In the genomic region with DNA sequence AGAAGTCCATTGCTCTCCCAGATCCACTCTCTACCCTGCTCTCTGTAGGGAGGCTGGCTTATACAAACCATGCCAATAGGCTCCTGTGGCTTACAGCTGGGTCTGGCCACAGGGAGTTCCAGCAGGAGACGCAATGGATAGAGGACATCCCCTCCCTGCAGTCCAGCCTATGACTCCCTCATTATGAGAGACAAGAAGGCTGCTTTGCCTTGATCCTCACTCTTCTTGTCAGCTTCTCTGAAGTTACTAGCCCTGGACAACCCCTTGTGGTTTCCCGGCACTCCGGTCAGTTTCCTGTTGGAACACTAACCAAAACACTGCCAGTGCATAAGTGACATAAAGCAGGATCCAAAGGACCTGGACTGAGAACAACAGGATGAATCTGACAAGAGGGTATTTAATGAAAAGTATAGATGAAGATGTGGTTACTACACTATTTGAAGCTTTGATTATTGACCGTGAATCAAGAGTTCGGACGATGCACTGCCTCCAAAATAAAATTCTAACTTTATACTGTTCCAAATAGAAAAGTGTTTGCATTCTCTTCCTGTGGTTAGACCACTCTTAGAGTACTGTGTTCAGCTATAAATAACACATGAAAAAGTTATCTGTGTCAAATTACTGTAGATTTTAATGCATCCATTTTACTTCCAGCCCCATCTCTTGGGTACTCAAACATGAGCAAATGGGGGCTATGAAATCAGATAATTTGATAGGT, we compare ENCODE assay signal across 19 cellular contexts. TPM values are rescaled to one million over a fixed set of nuclear protein-coding genes. Genes with fewer than 3 reads are reported as not detected.
DNase-seq lines count a peak whose midpoint lies in the region; ATAC-seq, FAIRE-seq and TF ChIP-seq lines count a peak whose summit lies in the region.
"Had no signal": no experiment of that assay in that cellular context is flagged by ENCODE, and none has a peak within 500 bp of the region (broad histone marks: within the 10 kb centered on the region; RNA-seq: fewer than 3 reads in every experiment).

No MANE protein-coding gene starts in this region.

- H3F3A ChIP-seq in Loucy (ENCODE audit: low read depth), result no peaks in the 10 kb centered on the region

- peaks cover 0 to 23% (median 0%) of the 10 kb centered on the region in 12 donors for H3K4me1 ChIP-seq in heart left ventricle
- H3K4me1 ChIP-seq in Loucy (ENCODE audit: insufficient read depth, low read length, poor library complexity, severe bottlenecking), result peaks cover 26% of the 10 kb centered on the region
- peaks cover 6% of the 10 kb centered on the region for H3K4me1 ChIP-seq in endothelial cell of umbilical vein (ENCODE audit: control insufficient read depth, extremely low read depth, insufficient read depth, low read length)
- peaks cover 5% of the 10 kb centered on the region for H3K4me1 ChIP-seq in skeletal muscle satellite cell (ENCODE audit: control insufficient read depth, insufficient read depth, low read length)
- H3K4me1 ChIP-seq: esophagus muscularis mucosa, pancreas had no signal

- peaks cover 42% of the 10 kb centered on the region for H3K4me1 Mint-ChIP-seq in stimulated activated naive CD8-positive, alpha-beta T cell treated with anti-CD3 and anti-CD28 coated beads, Interleukin-15, amount 100 ng/mL, for 72 hours

- H2AFZ ChIP-seq in Loucy (ENCODE audit: low read length), result 0 out of 2 replicates have a peak overlapping the region, but pooled peaks have one; percentile 0
- peak overlapping the region; percentile 15 for H2AFZ ChIP-seq in endothelial cell of umbilical vein (ENCODE audit: low read depth, low read length)

- TF ChIP-seq POLR2A in heart left ventricle (IDR thresholded peaks at IDR 0.05) (no peak), endothelial cell of umbilical vein (IDR thresholded peaks at IDR 0.05; ENCODE audit: low read depth, low read length) (no peak)

- H3K79me2 ChIP-seq in Loucy (ENCODE audit: insufficient read depth, low read length), result no peaks in the 10 kb centered on the region
- no peaks in the 10 kb centered on the region for H3K79me2 ChIP-seq in endothelial cell of umbilical vein (ENCODE audit: control insufficient read depth, insufficient read depth, low read length)

- FAIRE-seq in endothelial cell of umbilical vein (lab: Jason Lieb, UNC), result peak; percentile 87
- FAIRE-seq: A204.1, colon, pancreas had no signal

- H3K27me3 Mint-ChIP-seq in stimulated activated naive CD8-positive, alpha-beta T cell treated with anti-CD3 and anti-CD28 coated beads, Interleukin-15, amount 100 ng/mL, for 72 hours, result no peaks in the 10 kb centered on the region

- intact Hi-C loops in heart left ventricle (cut with DNase I) (no loop called here), Right ventricle myocardium superior (cut with DNase I) (no loop called here), endothelial cell of umbilical vein (cut with micrococcal nuclease) (no loop called here)

- H3K9me3 Mint-ChIP-seq in stimulated activated naive CD8-positive, alpha-beta T cell treated with anti-CD3 and anti-CD28 coated beads, Interleukin-15, amount 100 ng/mL, for 72 hours, result no peaks in the 10 kb centered on the region

- H3K9me2 ChIP-seq in Loucy (replicated peaks; ENCODE audit: low read depth, low read length), result no peaks in the 10 kb centered on the region

- 44 to 53% (median 51%) methylated on average over 6 of the region's 6 CpGs for WGBS in heart left ventricle, 4 donors

- DNase-seq in heart left ventricle (no peak), Right ventricle myocardium superior (no peak), endothelial cell of umbilical vein (ENCODE audit: low read depth, low spot score) (peak; percentile 64), medulla oblongata (ENCODE audit: extremely low spot score) (no peak)
- DNase-seq in stimulated activated naive CD8-positive, alpha-beta T cell treated with anti-CD3 and anti-CD28 coated beads, Interleukin-15, amount 100 ng/mL, for 72 hours, result no peak
- DNase-seq: activated naive CD4-positive, alpha-beta T cell treated with anti-CD3 and anti-CD28 coated beads, Interleukin-2, amount 50 U/mL, for 16 hours; MG63; mucosa of descending colon; NCI-H2107; pancreas; stimulated activated CD8-positive, alpha-beta memory T cell treated with anti-CD3 and anti-CD28 coated beads, Interleukin-4, amount 100 ng/mL, for 48 hours; WERI-Rb-1 had no signal

- no peak overlapping the region for H3K27ac Mint-ChIP-seq in stimulated activated naive CD8-positive, alpha-beta T cell treated with anti-CD3 and anti-CD28 coated beads, Interleukin-15, amount 100 ng/mL, for 72 hours

- CTCF ChIA-PET in endothelial cell of umbilical vein (lab: Charles Lee), result interaction anchor here (0.9 to 1.5 kb wide), 4 partner anchors 12 to 119 kb away, joined by 3 to 7 read pairs (median 3); no protein-coding TSS in a partner anchor

- H3K9me1 ChIP-seq in endothelial cell of umbilical vein (replicated peaks; ENCODE audit: control insufficient read depth, extremely low read depth, insufficient read depth, low read length), result no peaks in the 10 kb centered on the region

- no peak overlapping the region for H3K4me3 ChIP-seq in heart left ventricle
- peak overlapping the region; percentile 19 for H3K4me3 ChIP-seq in Loucy (ENCODE audit: low read length, poor library complexity, severe bottlenecking)
- H3K4me3 ChIP-seq in endothelial cell of umbilical vein (replicated peaks in 1 of 3; ENCODE audit: insufficient read depth in 1 of 3, low read depth in 1 of 3, low read length in 3 of 3), result no peak overlapping the region
- H3K4me3 ChIP-seq in skeletal muscle satellite cell (ENCODE audit: low read length), result no peak overlapping the region
- H3K4me3 ChIP-seq: esophagus muscularis mucosa, MG63, mucosa of descending colon, pancreas, tibial nerve had no signal

- no peak overlapping the region for H3K9ac ChIP-seq in Loucy (ENCODE audit: low read depth, low read length, poor library complexity, severe bottlenecking)
- H3K9ac ChIP-seq in endothelial cell of umbilical vein (replicated peaks; ENCODE audit: extremely low read depth, insufficient read depth, low read length), result no peak overlapping the region
- H3K9ac ChIP-seq in skeletal muscle satellite cell (ENCODE audit: low read depth, low read length), result no peak overlapping the region

- no peak overlapping the region for H3K4me3 Mint-ChIP-seq in stimulated activated naive CD8-positive, alpha-beta T cell treated with anti-CD3 and anti-CD28 coated beads, Interleukin-15, amount 100 ng/mL, for 72 hours

- H3K4me2 ChIP-seq in Loucy (ENCODE audit: low read depth, low read length, poor library complexity, severe bottlenecking) (peak overlapping the region; percentile 56), endothelial cell of umbilical vein (ENCODE audit: insufficient read depth, low read length) (no peak overlapping the region), skeletal muscle satellite cell (ENCODE audit: low read length) (peak overlapping the region; percentile 10)

- H4K20me1 ChIP-seq in Loucy (ENCODE audit: insufficient read depth, low read length, poor library complexity, severe bottlenecking), result no peaks in the 10 kb centered on the region
- H4K20me1 ChIP-seq in endothelial cell of umbilical vein (replicated peaks; ENCODE audit: control insufficient read depth, extremely low read depth, insufficient read depth, low read length), result no peaks in the 10 kb centered on the region

- H3K9me3 ChIP-seq in heart left ventricle, result no peaks in the 10 kb centered on the region
- 0 out of 2 replicates have a peak, but pooled peaks cover 2% of the 10 kb centered on the region for H3K9me3 ChIP-seq in Loucy (ENCODE audit: insufficient read depth, low read depth, low read length)
- H3K9me3 ChIP-seq in endothelial cell of umbilical vein (replicated peaks; ENCODE audit: control insufficient read depth, insufficient read depth, low read length), result no peaks in the 10 kb centered on the region
- H3K9me3 ChIP-seq in skeletal muscle satellite cell (replicated peaks; ENCODE audit: low read length), result no peaks in the 10 kb centered on the region
- H3K9me3 ChIP-seq: esophagus muscularis mucosa, mucosa of descending colon, pancreas, tibial nerve had no signal

- dilution Hi-C loops in endothelial cell of umbilical vein (cut with MboI; ENCODE audit: extremely low pct_ligation_motif_present, low sequenced_read_pairs), result no loop called here

- BruUV-seq in endothelial cell of umbilical vein (replicated peaks; lab: Mats Ljungman, UMichigan), result no TSS peak

- TF ChIP-seq CTCF in heart left ventricle (IDR thresholded peaks at IDR 0.05), result no peak
- no peak for TF ChIP-seq CTCF in Loucy (conservative IDR thresholded peaks at IDR 0.05; ENCODE audit: low read length)
- TF ChIP-seq CTCF in endothelial cell of umbilical vein (IDR thresholded peaks at IDR 0.05; ENCODE audit: extremely low read depth in 1 of 2, insufficient read depth in 1 of 2, low read depth in 1 of 2, low read length in 2 of 2), result no peak

- POLR2A ChIA-PET in endothelial cell of umbilical vein (lab: Charles Lee), result interaction anchor here (0.6 kb wide), 1 partner anchor 332 kb away, joined by 3 read pairs; no protein-coding TSS in a partner anchor

- H3K36me3 ChIP-seq in heart left ventricle (no peaks in the 10 kb centered on the region), Loucy (ENCODE audit: insufficient read depth, low read length) (no peaks in the 10 kb centered on the region), endothelial cell of umbilical vein (ENCODE audit: control insufficient read depth in 2 of 2, extremely low read depth in 1 of 2, insufficient read depth in 2 of 2, low read length in 2 of 2) (no peaks in the 10 kb centered on the region), skeletal muscle satellite cell (ENCODE audit: insufficient read depth, low read length) (no peaks in the 10 kb centered on the region)
- H3K36me3 ChIP-seq: esophagus muscularis mucosa, MG63, pancreas, tibial nerve, WERI-Rb-1 had no signal

- no peak overlapping the region for H3K27ac ChIP-seq in heart left ventricle
- no peak overlapping the region for H3K27ac ChIP-seq in endothelial cell of umbilical vein (ENCODE audit: insufficient read depth, low read depth, low read length)
- H3K27ac ChIP-seq: esophagus muscularis mucosa, pancreas, tibial nerve, WERI-Rb-1 had no signal

- ATAC-seq in heart left ventricle, result peak in 3 of 4 donors; percentile 30 to 46 (median 39)
- ATAC-seq in Right ventricle myocardium superior (ENCODE audit: poor library complexity), result no peak
- ATAC-seq in GM18520 (IDR thresholded peaks at IDR 0.05; ENCODE audit: unreplicated experiment), result no peak
- no peak for ATAC-seq in stimulated activated naive CD8-positive, alpha-beta T cell treated with anti-CD3 and anti-CD28 coated beads, Interleukin-15, amount 100 ng/mL, for 72 hours
- ATAC-seq: mucosa of descending colon, pancreas had no signal

- H3K27me3 ChIP-seq in heart left ventricle (no peaks in the 10 kb centered on the region), Loucy (ENCODE audit: insufficient read depth, low read length, poor library complexity, severe bottlenecking) (no peaks in the 10 kb centered on the region), endothelial cell of umbilical vein (ENCODE audit: control insufficient read depth in 2 of 2, insufficient read depth in 2 of 2, low read length in 2 of 2) (no peaks in the 10 kb centered on the region), skeletal muscle satellite cell (ENCODE audit: control insufficient read depth, insufficient read depth, low read length) (no peaks in the 10 kb centered on the region)
- H3K27me3 ChIP-seq: esophagus muscularis mucosa, MG63, pancreas, tibial nerve had no signal

RNA-seq across cellular contexts. Expression of gene ZNF326, which starts 32.7 kb away (rescaled TPM):
- total RNA-seq in heart left ventricle, result 10 to 100 TPM in 6 of 9 donors, 1 to 10 TPM in 3; 4.9 to 14.7 (median 10.1) TPM
- polyA plus RNA-seq in heart left ventricle, result 10 to 100 TPM; 11.4 to 12.0 TPM
- 16.3 TPM for total RNA-seq in Right ventricle myocardium superior
- total RNA-seq in endothelial cell of umbilical vein, result 29.7 and 29.9 TPM in 2 replicates
- 9.1 and 13.1 TPM in 2 replicates for polyA plus RNA-seq in endothelial cell of umbilical vein
- polyA plus RNA-seq in endothelial cell of umbilical vein (2011; cell fraction: cytosol; rRNA removed), result 9.3 and 9.6 TPM in 2 replicates
- polyA plus RNA-seq in endothelial cell of umbilical vein (2011; cell fraction: nucleus; rRNA removed), result 28.8 and 41.1 TPM in 2 replicates
- polyA plus RNA-seq in endothelial cell of umbilical vein (2012), result 11.3 and 23.8 TPM in 2 replicates
- 22.6 and 25.0 TPM in 2 replicates for polyA minus RNA-seq in endothelial cell of umbilical vein
- polyA minus RNA-seq in endothelial cell of umbilical vein (2011; cell fraction: cytosol; rRNA and poly(A)+ RNA removed), result 8.5 TPM
- 62.7 and 74.5 TPM in 2 replicates for polyA minus RNA-seq in endothelial cell of umbilical vein (2011; cell fraction: nucleus; rRNA and poly(A)+ RNA removed)
- 5.7 and 7.6 TPM in 2 replicates for total RNA-seq in skeletal muscle satellite cell (2012; rRNA removed)

Comparison
In these comparisons a context has a peak if more than half of its experiments do, and no peak if none do; other contexts are left out.
1. ATAC-seq: peak in heart left ventricle (3 of 4); none in Right ventricle myocardium superior (single experiment), GM18520 (single experiment) and stimulated activated naive CD8-positive, alpha-beta T cell treated with anti-CD3 and anti-CD28 coated beads, Interleukin-15, amount 100 ng/mL, for 72 hours (single experiment).